Comparison of ENCODE assay signal across 21 cellular contexts in genomic region chr1:112686835-112687234, GRCh38. TPM values are rescaled to one million over a fixed set of nuclear protein-coding genes. Genes with fewer than 3 reads are reported as not detected.
DNase-seq lines count a peak whose midpoint lies in the region; ATAC-seq and TF ChIP-seq lines count a peak whose summit lies in the region.
"Had no signal": no experiment of that assay in that cellular context is flagged by ENCODE, and none has a peak within 500 bp of the region (broad histone marks: within the 10 kb centered on the region; RNA-seq: fewer than 3 reads in every experiment).

No MANE protein-coding gene starts in this region.

- no peaks in the 10 kb centered on the region for H3K4me1 Mint-ChIP-seq in activated naive CD4-positive, alpha-beta T cell treated with anti-CD3 and anti-CD28 coated beads, Interleukin-2, amount 10 ng/mL, durations not matched to agents 7 days and 5 days
- H3K4me1 Mint-ChIP-seq in T-cell (peaks cover 14 to 25% (median 22%) of the 10 kb centered on the region in 3 donors), CD14-positive monocyte (no peaks in the 10 kb centered on the region)

- intact Hi-C loops in CD14-positive monocyte (cut with micrococcal nuclease), result no loop called here

- H3K36me3 Mint-ChIP-seq in activated naive CD4-positive, alpha-beta T cell treated with anti-CD3 and anti-CD28 coated beads, Interleukin-2, amount 50 U/mL, for 72 hours, result no peaks in the 10 kb centered on the region
- H3K36me3 Mint-ChIP-seq in activated naive CD4-positive, alpha-beta T cell treated with anti-CD3 and anti-CD28 coated beads, Interleukin-2, amount 10 ng/mL, durations not matched to agents 7 days and 5 days, result peaks cover 8% of the 10 kb centered on the region
- H3K36me3 Mint-ChIP-seq in T-cell (peaks cover 26% of the 10 kb centered on the region), CD14-positive monocyte (peaks cover 0 to 6% of the 10 kb centered on the region in 2 donors)

- TF ChIP-seq EP300 in suprapubic skin (IDR thresholded peaks at IDR 0.05), result no peak

- peak overlapping the region; percentile 72 to 86 for H3K27ac Mint-ChIP-seq in activated naive CD4-positive, alpha-beta T cell treated with anti-CD3 and anti-CD28 coated beads, Interleukin-2, amount 50 U/mL, for 72 hours
- H3K27ac Mint-ChIP-seq in activated naive CD4-positive, alpha-beta T cell treated with anti-CD3 and anti-CD28 coated beads, Interleukin-2, amount 10 ng/mL, durations not matched to agents 7 days and 5 days, result no peak overlapping the region
- H3K27ac Mint-ChIP-seq in T-cell, result peak overlapping the region; percentile 13 to 59
- H3K27ac Mint-ChIP-seq in CD14-positive monocyte, result no peak overlapping the region
- H3K27ac Mint-ChIP-seq: activated CD4-positive, alpha-beta T cell treated with anti-CD3 and anti-CD28 coated beads, Interleukin-2, amount 10 ng/mL, durations not matched to agents 24 days and 14 days; activated naive CD8-positive, alpha-beta T cell treated with anti-CD3 and anti-CD28 coated beads, Interleukin-2, amount 50 U/mL, for 24 hours had no signal

- H3K36me3 ChIP-seq in suprapubic skin, result peaks cover 35% of the 10 kb centered on the region

- POLR2A ChIA-PET in T-cell (lab: Charles Lee), result no interaction called here

- no peaks in the 10 kb centered on the region for H3K27me3 ChIP-seq in suprapubic skin
- H3K27me3 ChIP-seq: brain microvascular endothelial cell, SJCRH30, upper lobe of right lung had no signal

- H3K27ac ChIP-seq in epithelial cell of prostate (peak overlapping the region; percentile 78), suprapubic skin (peak overlapping the region; percentile 66)
- H3K27ac ChIP-seq: brain microvascular endothelial cell, coronary artery, lower lobe of right lung, psoas muscle, SJCRH30, upper lobe of right lung had no signal

- no peak for TF ChIP-seq POLR2A in suprapubic skin (IDR thresholded peaks at IDR 0.05)

- H3K4me3 ChIP-seq in suprapubic skin, result no peak overlapping the region
- H3K4me3 ChIP-seq: coronary artery, lower lobe of right lung, psoas muscle, SJCRH30, upper lobe of right lung had no signal

- no peak overlapping the region for H3K4me3 Mint-ChIP-seq in activated naive CD4-positive, alpha-beta T cell treated with anti-CD3 and anti-CD28 coated beads, Interleukin-2, amount 10 ng/mL, durations not matched to agents 7 days and 5 days
- no peak overlapping the region for H3K4me3 Mint-ChIP-seq in T-cell
- no peak overlapping the region for H3K4me3 Mint-ChIP-seq in CD14-positive monocyte
- H3K4me3 Mint-ChIP-seq: activated CD4-positive, alpha-beta T cell treated with anti-CD3 and anti-CD28 coated beads, Interleukin-2, amount 10 ng/mL, durations not matched to agents 24 days and 14 days; activated naive CD8-positive, alpha-beta T cell treated with anti-CD3 and anti-CD28 coated beads, Interleukin-2, amount 50 U/mL, for 24 hours had no signal

- TF ChIP-seq CTCF in suprapubic skin (IDR thresholded peaks at IDR 0.05) (no peak), CD14-positive monocyte (IDR thresholded peaks at IDR 0.05) (no peak)

- 87% methylated on average over 4 of the region's 4 CpGs for WGBS in suprapubic skin

- CTCF ChIA-PET in activated naive CD4-positive, alpha-beta T cell treated with anti-CD3 and anti-CD28 coated beads, Interleukin-2, amount 10 ng/mL, durations not matched to agents 7 days and 5 days (lab: Charles Lee), result no interaction called here
- CTCF ChIA-PET in T-cell (lab: Charles Lee), result interaction anchor here in 1 of 2 donors (0.6 kb wide), 1 partner anchor 37 kb away, joined by 3 read pairs; no protein-coding TSS in a partner anchor

- ATAC-seq in activated naive CD4-positive, alpha-beta T cell treated with anti-CD3 and anti-CD28 coated beads, Interleukin-2, amount 50 U/mL, for 72 hours, result peak in 1 of 2 donors; percentile 17
- ATAC-seq in T-cell (replicated peaks in 1 of 4) (no peak), GM19351 (IDR thresholded peaks at IDR 0.05; ENCODE audit: unreplicated experiment) (no peak)
- ATAC-seq: activated naive CD8-positive, alpha-beta T cell treated with anti-CD3 and anti-CD28 coated beads, Interleukin-2, amount 50 U/mL, for 24 hours; lower lobe of right lung; psoas muscle; upper lobe of right lung had no signal

- H3K4me1 ChIP-seq in suprapubic skin, result peaks cover 30% of the 10 kb centered on the region
- H3K4me1 ChIP-seq: lower lobe of right lung, upper lobe of right lung had no signal

- DNase-seq in activated naive CD4-positive, alpha-beta T cell treated with anti-CD3 and anti-CD28 coated beads, Interleukin-2, amount 50 U/mL, for 72 hours (ENCODE audit: low spot score in 2 of 2), result no peak
- DNase-seq in activated naive CD4-positive, alpha-beta T cell treated with anti-CD3 and anti-CD28 coated beads, Interleukin-2, amount 10 ng/mL, durations not matched to agents 7 days and 5 days, result no peak
- no peak for DNase-seq in T-cell
- no peak for DNase-seq in epithelial cell of prostate (ENCODE audit: low read depth, low spot score)
- no peak for DNase-seq in suprapubic skin (ENCODE audit: low spot score in 2 of 2)
- no peak for DNase-seq in CD14-positive monocyte (ENCODE audit: low spot score)
- no peak for DNase-seq in NCI-H526 treated with DMSO at 0.1 percent for 48 hours (lab: John Stamatoyannopoulos, UW)
- DNase-seq: activated CD4-positive, alpha-beta T cell treated with anti-CD3 and anti-CD28 coated beads, Interleukin-2, amount 10 ng/mL, durations not matched to agents 24 days and 14 days; activated naive CD8-positive, alpha-beta T cell treated with anti-CD3 and anti-CD28 coated beads, Interleukin-2, amount 50 U/mL, for 24 hours; brain microvascular endothelial cell; Calu3; HCEC 1CT; Kasumi-1; lower lobe of right lung; NCI-H510A; psoas muscle; SJCRH30; stimulated activated CD8-positive, alpha-beta memory T cell treated with anti-CD3 and anti-CD28 coated beads, Interleukin-4, amount 100 ng/mL, for 48 hours; upper lobe of right lung had no signal

- H3K9me3 ChIP-seq in suprapubic skin, result no peaks in the 10 kb centered on the region
- H3K9me3 ChIP-seq: lower lobe of right lung, psoas muscle, SJCRH30, upper lobe of right lung had no signal

- H3K9me3 Mint-ChIP-seq in activated naive CD4-positive, alpha-beta T cell treated with anti-CD3 and anti-CD28 coated beads, Interleukin-2, amount 50 U/mL, for 72 hours, result no peaks in the 10 kb centered on the region
- no peaks in the 10 kb centered on the region for H3K9me3 Mint-ChIP-seq in activated naive CD4-positive, alpha-beta T cell treated with anti-CD3 and anti-CD28 coated beads, Interleukin-2, amount 10 ng/mL, durations not matched to agents 7 days and 5 days
- no peaks in the 10 kb centered on the region for H3K9me3 Mint-ChIP-seq in T-cell
- peaks cover 0 to 1% (median 0%) of the 10 kb centered on the region in 7 donors for H3K9me3 Mint-ChIP-seq in CD14-positive monocyte
- H3K9me3 Mint-ChIP-seq: activated CD4-positive, alpha-beta T cell treated with anti-CD3 and anti-CD28 coated beads, Interleukin-2, amount 10 ng/mL, durations not matched to agents 24 days and 14 days; activated naive CD8-positive, alpha-beta T cell treated with anti-CD3 and anti-CD28 coated beads, Interleukin-2, amount 50 U/mL, for 24 hours had no signal

- no peaks in the 10 kb centered on the region for H3K27me3 Mint-ChIP-seq in activated naive CD4-positive, alpha-beta T cell treated with anti-CD3 and anti-CD28 coated beads, Interleukin-2, amount 10 ng/mL, durations not matched to agents 7 days and 5 days
- H3K27me3 Mint-ChIP-seq in T-cell (no peaks in the 10 kb centered on the region), CD14-positive monocyte (ENCODE audit: low read depth in 3 of 3) (peaks cover 0 to 2% (median 0%) of the 10 kb centered on the region in 3 donors)
- H3K27me3 Mint-ChIP-seq: activated CD4-positive, alpha-beta T cell treated with anti-CD3 and anti-CD28 coated beads, Interleukin-2, amount 10 ng/mL, durations not matched to agents 24 days and 14 days; activated naive CD8-positive, alpha-beta T cell treated with anti-CD3 and anti-CD28 coated beads, Interleukin-2, amount 50 U/mL, for 24 hours had no signal

RNA-seq across cellular contexts. Expression of gene MOV10, which starts 12.4 kb away (rescaled TPM):
- total RNA-seq in activated naive CD4-positive, alpha-beta T cell treated with anti-CD3 and anti-CD28 coated beads, Interleukin-2, amount 50 U/mL, for 72 hours, result 100 to 1,000 TPM in 1 of 2 donors, 10 to 100 TPM in 1; 81.5 to 122 TPM
- total RNA-seq in T-cell (100 to 1,000 TPM in 1 of 5 donors, 10 to 100 TPM in 4; 71.0 to 103 (median 86.1) TPM), suprapubic skin (100 to 1,000 TPM in 1 of 4 donors, 10 to 100 TPM in 3; 42.8 to 147 (median 70.1) TPM)
- polyA plus RNA-seq in CD14-positive monocyte, result 10 to 100 TPM; 12.0 to 13.6 TPM

RNA-seq across cellular contexts. Expression of gene RHOC, which starts 20.1 kb away (rescaled TPM):
- total RNA-seq in activated naive CD4-positive, alpha-beta T cell treated with anti-CD3 and anti-CD28 coated beads, Interleukin-2, amount 50 U/mL, for 72 hours, result 10 to 100 TPM; 62.4 to 81.8 TPM
- total RNA-seq in T-cell (10 to 100 TPM in 3 of 5 donors, 1 to 10 TPM in 2; 6.0 to 33.2 (median 12.1) TPM), suprapubic skin (100 to 1,000 TPM; 138 to 185 (median 153) TPM)
- 10 to 100 TPM; 78.9 to 91.5 TPM for polyA plus RNA-seq in CD14-positive monocyte

RNA-seq across cellular contexts. Expression of gene PPM1J, which starts 28.3 kb away (rescaled TPM):
- total RNA-seq in activated naive CD4-positive, alpha-beta T cell treated with anti-CD3 and anti-CD28 coated beads, Interleukin-2, amount 50 U/mL, for 72 hours, result 1 to 10 TPM in 1 of 2 donors, under 1 TPM in 1; 0.46 to 1.8 TPM
- total RNA-seq in T-cell, result under 1 TPM; 0.15 to 0.77 (median 0.38) TPM
- total RNA-seq in suprapubic skin, result 10 to 100 TPM in 3 of 4 donors, 1 to 10 TPM in 1; 6.6 to 22.1 (median 13.4) TPM
- polyA plus RNA-seq in CD14-positive monocyte, result under 1 TPM; 0.28 to 0.75 TPM

Comparison
In these comparisons a context has a peak if more than half of its experiments do, and no peak if none do; other contexts are left out.
1. H3K27ac Mint-ChIP-seq: peak in activated naive CD4-positive, alpha-beta T cell treated with anti-CD3 and anti-CD28 coated beads, Interleukin-2, amount 50 U/mL, for 72 hours (2 of 2) and T-cell (2 of 2); none in activated naive CD4-positive, alpha-beta T cell treated with anti-CD3 and anti-CD28 coated beads, Interleukin-2, amount 10 ng/mL, durations not matched to agents 7 days and 5 days (single experiment) and CD14-positive monocyte (0 of 7).